In genomic region chr19:58154679-58155648, GRCh38 we compare ENCODE assay signal across 8 cellular contexts. TPM values are rescaled to one million over a fixed set of nuclear protein-coding genes. Genes with fewer than 3 reads are reported as not detected.
DNase-seq lines count a peak whose midpoint lies in the region; ATAC-seq and TF ChIP-seq lines count a peak whose summit lies in the region.

No MANE protein-coding gene starts in this region.

- peaks cover 11% of the 10 kb centered on the region for H3K36me3 Mint-ChIP-seq in endothelial cell (ENCODE audit: low read depth, unreplicated experiment)

- DNase-seq in Ammon's horn (ENCODE audit: low spot score) (peak; percentile 92), NCI-H82 (lab: John Stamatoyannopoulos, UW) (peak; percentile 95), endothelial cell (ENCODE audit: low spot score) (peak; percentile 99)
- DNase-seq in activated CD8-positive, alpha-beta memory T cell treated with anti-CD3 and anti-CD28 coated beads, Interleukin-2, amount 50 U/mL, for 48 hours: peak; percentile 100
- peak; percentile 97 for DNase-seq in stimulated activated CD8-positive, alpha-beta memory T cell treated with anti-CD3 and anti-CD28 coated beads, Interleukin-15, amount 100 ng/mL, for 1 hour (ENCODE audit: low read depth)

- WGBS in mesodermal cell (ENCODE audit: insufficient coverage in 2 of 2), 2 experiments: 7 to 8% methylated on average over 66 to 70 of the region's 85 CpGs

- peaks cover 10% of the 10 kb centered on the region for H3K9me3 Mint-ChIP-seq in endothelial cell (ENCODE audit: unreplicated experiment)

- peak; percentile 93 for TF ChIP-seq CTCF in endothelial cell (IDR thresholded peaks at IDR 0.05; ENCODE audit: unreplicated experiment)

- H3K4me3 Mint-ChIP-seq in endothelial cell (ENCODE audit: unreplicated experiment): peak overlapping the region; percentile 94

- peaks cover 6% of the 10 kb centered on the region for H3K27me3 Mint-ChIP-seq in endothelial cell (ENCODE audit: unreplicated experiment)

- peak overlapping the region; percentile 71 for H3K27ac ChIP-seq in mesodermal cell (ENCODE audit: low read depth, low read length, severe bottlenecking)

- peak overlapping the region; percentile 84 for H3K4me3 ChIP-seq in mesodermal cell (ENCODE audit: extremely low read depth, insufficient read depth, low read length, poor library complexity, severe bottlenecking)

- no peaks in the 10 kb centered on the region for H3K4me1 ChIP-seq in mesodermal cell (ENCODE audit: control insufficient read depth, insufficient read depth, low read length, poor library complexity, severe bottlenecking)

- no peaks in the 10 kb centered on the region for H3K36me3 ChIP-seq in mesodermal cell (ENCODE audit: control insufficient read depth, insufficient read depth, low read length)

- H3K27ac Mint-ChIP-seq in endothelial cell (ENCODE audit: unreplicated experiment): no peak overlapping the region

- no peaks in the 10 kb centered on the region for H3K4me1 Mint-ChIP-seq in endothelial cell (ENCODE audit: unreplicated experiment)

- H3K9me3 ChIP-seq in mesodermal cell (ENCODE audit: control insufficient read depth, low read length): peaks cover 40% of the 10 kb centered on the region

- peak; percentile 43 for ATAC-seq in GM19025 (IDR thresholded peaks at IDR 0.05; ENCODE audit: low read depth, unreplicated experiment)
- ATAC-seq in HG03439 (IDR thresholded peaks at IDR 0.05; ENCODE audit: unreplicated experiment): peak; percentile 79

RNA-seq across cellular contexts. Expression of gene ZNF329, which starts 4.4 kb away (rescaled TPM):
- 14.9 TPM for total RNA-seq in endothelial cell (ENCODE audit: unreplicated experiment)
- polyA plus RNA-seq in mesodermal cell (2013, experiment 1 of 2): 9.3 TPM
- polyA plus RNA-seq in mesodermal cell (2013, experiment 2 of 2): 9.5 TPM

RNA-seq across cellular contexts. Expression of gene ZNF274, which starts 27.9 kb away (rescaled TPM):
- 21.4 TPM for total RNA-seq in endothelial cell (ENCODE audit: unreplicated experiment)
- 21.0 TPM for polyA plus RNA-seq in mesodermal cell (2013, experiment 1 of 2)
- polyA plus RNA-seq in mesodermal cell (2013, experiment 2 of 2): 17.4 TPM

RNA-seq across cellular contexts. Expression of gene ZSCAN18, which starts 56.9 kb away (rescaled TPM):
- total RNA-seq in endothelial cell (ENCODE audit: unreplicated experiment): 47.7 TPM
- polyA plus RNA-seq in mesodermal cell (2013, experiment 1 of 2): 39.6 TPM
- 34.0 TPM for polyA plus RNA-seq in mesodermal cell (2013, experiment 2 of 2)

Comparison
In these comparisons a context has a peak if more than half of its experiments do, and no peak if none do; other contexts are left out.
1. Peak in every context shown above with its lines: DNase-seq, ATAC-seq, H3K4me3 ChIP-seq and H3K27ac ChIP-seq.